Comparison of ENCODE assay signal across 1 cellular context in the genomic region with DNA sequence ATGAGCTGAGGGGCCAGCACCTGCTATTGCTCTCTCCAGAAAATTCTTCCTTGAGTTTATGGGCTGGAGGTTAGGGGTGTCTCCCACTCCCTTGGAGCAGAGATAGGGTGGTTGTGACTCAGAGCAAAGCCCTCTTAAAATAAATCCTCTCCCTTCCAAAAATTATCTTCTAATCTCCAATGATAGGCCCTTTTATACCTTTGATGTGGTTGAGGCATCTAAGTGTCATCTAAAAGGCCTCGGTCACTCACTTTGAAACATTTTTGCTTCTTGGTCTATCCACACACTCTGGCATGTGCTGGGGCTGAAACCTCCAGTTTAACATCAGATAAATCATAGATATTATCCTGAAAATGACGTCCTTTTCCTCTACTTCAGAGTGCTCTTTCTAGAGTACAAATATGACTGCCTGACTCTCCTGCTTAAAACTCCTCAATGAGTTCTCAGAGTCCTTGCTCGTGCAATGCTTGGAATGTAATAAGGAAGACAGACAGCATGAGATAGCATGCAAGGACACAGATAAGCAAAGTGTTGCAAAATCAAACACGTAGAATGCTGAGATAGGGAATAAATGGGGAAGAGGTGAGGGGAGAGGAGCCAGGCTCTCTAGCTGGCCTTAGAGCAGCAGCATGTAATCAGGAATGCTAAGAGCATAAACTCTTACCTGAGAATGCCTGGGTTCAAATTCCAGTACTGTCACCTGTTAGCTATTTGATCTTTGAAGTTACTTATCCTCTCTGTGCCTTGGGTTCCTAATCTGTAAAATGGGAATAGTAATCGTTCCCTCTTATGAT.
TF ChIP-seq lines count a peak whose summit lies in the region.

No MANE protein-coding gene starts in this region.

TF ChIP-seq in GM23338, 12 proteins besides CTCF, POLR2A, EP300 and RAD21 (continued from another document):
- TF ChIP-seq, protein P1, sequence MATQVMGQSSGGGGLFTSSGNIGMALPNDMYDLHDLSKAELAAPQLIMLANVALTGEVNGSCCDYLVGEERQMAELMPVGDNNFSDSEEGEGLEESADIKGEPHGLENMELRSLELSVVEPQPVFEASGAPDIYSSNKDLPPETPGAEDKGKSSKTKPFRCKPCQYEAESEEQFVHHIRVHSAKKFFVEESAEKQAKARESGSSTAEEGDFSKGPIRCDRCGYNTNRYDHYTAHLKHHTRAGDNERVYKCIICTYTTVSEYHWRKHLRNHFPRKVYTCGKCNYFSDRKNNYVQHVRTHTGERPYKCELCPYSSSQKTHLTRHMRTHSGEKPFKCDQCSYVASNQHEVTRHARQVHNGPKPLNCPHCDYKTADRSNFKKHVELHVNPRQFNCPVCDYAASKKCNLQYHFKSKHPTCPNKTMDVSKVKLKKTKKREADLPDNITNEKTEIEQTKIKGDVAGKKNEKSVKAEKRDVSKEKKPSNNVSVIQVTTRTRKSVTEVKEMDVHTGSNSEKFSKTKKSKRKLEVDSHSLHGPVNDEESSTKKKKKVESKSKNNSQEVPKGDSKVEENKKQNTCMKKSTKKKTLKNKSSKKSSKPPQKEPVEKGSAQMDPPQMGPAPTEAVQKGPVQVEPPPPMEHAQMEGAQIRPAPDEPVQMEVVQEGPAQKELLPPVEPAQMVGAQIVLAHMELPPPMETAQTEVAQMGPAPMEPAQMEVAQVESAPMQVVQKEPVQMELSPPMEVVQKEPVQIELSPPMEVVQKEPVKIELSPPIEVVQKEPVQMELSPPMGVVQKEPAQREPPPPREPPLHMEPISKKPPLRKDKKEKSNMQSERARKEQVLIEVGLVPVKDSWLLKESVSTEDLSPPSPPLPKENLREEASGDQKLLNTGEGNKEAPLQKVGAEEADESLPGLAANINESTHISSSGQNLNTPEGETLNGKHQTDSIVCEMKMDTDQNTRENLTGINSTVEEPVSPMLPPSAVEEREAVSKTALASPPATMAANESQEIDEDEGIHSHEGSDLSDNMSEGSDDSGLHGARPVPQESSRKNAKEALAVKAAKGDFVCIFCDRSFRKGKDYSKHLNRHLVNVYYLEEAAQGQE (IDR thresholded peaks at IDR 0.05; ENCODE audit: unreplicated experiment) = no peak
- TF ChIP-seq, protein P2, sequence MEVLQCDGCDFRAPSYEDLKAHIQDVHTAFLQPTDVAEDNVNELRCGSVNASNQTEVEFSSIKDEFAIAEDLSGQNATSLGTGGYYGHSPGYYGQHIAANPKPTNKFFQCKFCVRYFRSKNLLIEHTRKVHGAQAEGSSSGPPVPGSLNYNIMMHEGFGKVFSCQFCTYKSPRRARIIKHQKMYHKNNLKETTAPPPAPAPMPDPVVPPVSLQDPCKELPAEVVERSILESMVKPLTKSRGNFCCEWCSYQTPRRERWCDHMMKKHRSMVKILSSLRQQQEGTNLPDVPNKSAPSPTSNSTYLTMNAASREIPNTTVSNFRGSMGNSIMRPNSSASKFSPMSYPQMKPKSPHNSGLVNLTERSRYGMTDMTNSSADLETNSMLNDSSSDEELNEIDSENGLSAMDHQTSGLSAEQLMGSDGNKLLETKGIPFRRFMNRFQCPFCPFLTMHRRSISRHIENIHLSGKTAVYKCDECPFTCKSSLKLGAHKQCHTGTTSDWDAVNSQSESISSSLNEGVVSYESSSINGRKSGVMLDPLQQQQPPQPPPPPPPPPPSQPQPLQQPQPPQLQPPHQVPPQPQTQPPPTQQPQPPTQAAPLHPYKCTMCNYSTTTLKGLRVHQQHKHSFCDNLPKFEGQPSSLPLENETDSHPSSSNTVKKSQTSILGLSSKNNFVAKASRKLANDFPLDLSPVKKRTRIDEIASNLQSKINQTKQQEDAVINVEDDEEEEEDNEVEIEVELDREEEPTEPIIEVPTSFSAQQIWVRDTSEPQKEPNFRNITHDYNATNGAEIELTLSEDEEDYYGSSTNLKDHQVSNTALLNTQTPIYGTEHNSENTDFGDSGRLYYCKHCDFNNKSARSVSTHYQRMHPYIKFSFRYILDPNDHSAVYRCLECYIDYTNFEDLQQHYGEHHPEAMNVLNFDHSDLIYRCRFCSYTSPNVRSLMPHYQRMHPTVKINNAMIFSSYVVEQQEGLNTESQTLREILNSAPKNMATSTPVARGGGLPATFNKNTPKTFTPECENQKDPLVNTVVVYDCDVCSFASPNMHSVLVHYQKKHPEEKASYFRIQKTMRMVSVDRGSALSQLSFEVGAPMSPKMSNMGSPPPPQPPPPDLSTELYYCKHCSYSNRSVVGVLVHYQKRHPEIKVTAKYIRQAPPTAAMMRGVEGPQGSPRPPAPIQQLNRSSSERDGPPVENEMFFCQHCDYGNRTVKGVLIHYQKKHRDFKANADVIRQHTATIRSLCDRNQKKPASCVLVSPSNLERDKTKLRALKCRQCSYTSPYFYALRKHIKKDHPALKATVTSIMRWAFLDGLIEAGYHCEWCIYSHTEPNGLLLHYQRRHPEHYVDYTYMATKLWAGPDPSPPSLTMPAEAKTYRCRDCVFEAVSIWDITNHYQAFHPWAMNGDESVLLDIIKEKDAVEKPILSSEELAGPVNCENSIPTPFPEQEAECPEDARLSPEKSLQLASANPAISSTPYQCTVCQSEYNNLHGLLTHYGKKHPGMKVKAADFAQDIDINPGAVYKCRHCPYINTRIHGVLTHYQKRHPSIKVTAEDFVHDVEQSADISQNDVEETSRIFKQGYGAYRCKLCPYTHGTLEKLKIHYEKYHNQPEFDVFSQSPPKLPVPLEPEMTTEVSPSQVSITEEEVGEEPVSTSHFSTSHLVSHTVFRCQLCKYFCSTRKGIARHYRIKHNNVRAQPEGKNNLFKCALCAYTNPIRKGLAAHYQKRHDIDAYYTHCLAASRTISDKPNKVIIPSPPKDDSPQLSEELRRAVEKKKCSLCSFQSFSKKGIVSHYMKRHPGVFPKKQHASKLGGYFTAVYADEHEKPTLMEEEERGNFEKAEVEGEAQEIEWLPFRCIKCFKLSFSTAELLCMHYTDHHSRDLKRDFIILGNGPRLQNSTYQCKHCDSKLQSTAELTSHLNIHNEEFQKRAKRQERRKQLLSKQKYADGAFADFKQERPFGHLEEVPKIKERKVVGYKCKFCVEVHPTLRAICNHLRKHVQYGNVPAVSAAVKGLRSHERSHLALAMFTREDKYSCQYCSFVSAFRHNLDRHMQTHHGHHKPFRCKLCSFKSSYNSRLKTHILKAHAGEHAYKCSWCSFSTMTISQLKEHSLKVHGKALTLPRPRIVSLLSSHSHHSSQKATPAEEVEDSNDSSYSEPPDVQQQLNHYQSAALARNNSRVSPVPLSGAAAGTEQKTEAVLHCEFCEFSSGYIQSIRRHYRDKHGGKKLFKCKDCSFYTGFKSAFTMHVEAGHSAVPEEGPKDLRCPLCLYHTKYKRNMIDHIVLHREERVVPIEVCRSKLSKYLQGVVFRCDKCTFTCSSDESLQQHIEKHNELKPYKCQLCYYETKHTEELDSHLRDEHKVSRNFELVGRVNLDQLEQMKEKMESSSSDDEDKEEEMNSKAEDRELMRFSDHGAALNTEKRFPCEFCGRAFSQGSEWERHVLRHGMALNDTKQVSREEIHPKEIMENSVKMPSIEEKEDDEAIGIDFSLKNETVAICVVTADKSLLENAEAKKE (CRISPR knock-in tag; IDR thresholded peaks at IDR 0.05) = no peak
- TF ChIP-seq ZNF114 (CRISPR knock-in tag; IDR thresholded peaks at IDR 0.05) (no peak), STAT1 (IDR thresholded peaks at IDR 0.05; ENCODE audit: unreplicated experiment) (no peak)
